In the genomic region with DNA sequence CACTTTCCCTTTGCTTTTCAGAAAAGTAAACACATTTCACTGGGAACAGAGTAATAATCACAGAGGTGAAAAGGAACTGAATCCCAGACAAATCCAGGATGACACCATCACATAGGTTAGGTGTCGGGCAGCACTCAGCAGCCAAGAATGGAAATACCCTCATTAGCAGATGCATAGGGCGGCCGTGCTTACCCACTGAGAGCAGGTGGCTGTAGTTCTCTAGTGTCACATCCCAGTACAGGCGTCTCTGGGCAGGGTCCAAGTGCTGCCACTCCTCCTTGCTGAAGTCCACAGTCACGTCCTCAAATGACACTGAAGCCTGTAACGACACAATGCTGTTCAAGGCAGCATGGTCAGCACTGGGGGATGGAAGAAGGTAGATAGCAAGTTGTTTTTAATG, we compare ENCODE assay signal across 21 cellular contexts. TPM values are rescaled to one million over a fixed set of nuclear protein-coding genes. Genes with fewer than 3 reads are reported as not detected.
DNase-seq lines count a peak whose midpoint lies in the region; ATAC-seq, FAIRE-seq and TF ChIP-seq lines count a peak whose summit lies in the region.
"Had no signal": no experiment of that assay in that cellular context is flagged by ENCODE, and none has a peak within 500 bp of the region (broad histone marks: within the 10 kb centered on the region; RNA-seq: fewer than 3 reads in every experiment).

No MANE protein-coding gene starts in this region.

- TF ChIP-seq POLR2A in A549 (IDR thresholded peaks at IDR 0.05; ENCODE audit: low read length), result no peak
- TF ChIP-seq POLR2A in heart left ventricle (IDR thresholded peaks at IDR 0.05), result no peak

- CTCF ChIA-PET in A549 (lab: Yijun Ruan, JAX), result no interaction called here
- CTCF ChIA-PET in HEK293 (lab: Yijun Ruan, JAX), result interaction anchor here (0.8 kb wide), 1 partner anchor 162 kb away, joined by 4 read pairs; no protein-coding TSS in a partner anchor

- POLR2A ChIA-PET in A549 (lab: Yijun Ruan, JAX) (no interaction called here), HEK293 (lab: Yijun Ruan, JAX) (no interaction called here)

- ATAC-seq in A549, result no peak
- peak; percentile 67 to 87 (median 80) for ATAC-seq in heart left ventricle
- no peak for ATAC-seq in HG02642 (IDR thresholded peaks at IDR 0.05; ENCODE audit: poor library complexity, unreplicated experiment)
- ATAC-seq in GM18873 (IDR thresholded peaks at IDR 0.05; ENCODE audit: low FRiP score, unreplicated experiment), result no peak

- H3K4me2 ChIP-seq in A549, result no peak overlapping the region
- H3K4me2 ChIP-seq: PC-9, SK-N-SH had no signal

- no peak for TF ChIP-seq EP300 in A549 (IDR thresholded peaks at IDR 0.05)

- H3K36me3 ChIP-seq in HEK293 (ENCODE audit: control insufficient read depth in 2 of 2, insufficient read depth in 1 of 2, low read length in 2 of 2), result peaks cover 0 to 33% of the 10 kb centered on the region in 2 experiments; a peak in 2 of 3 replicates
- H3K36me3 ChIP-seq in heart left ventricle, result peaks cover 0 to 44% (median 38%) of the 10 kb centered on the region in 9 donors
- H3K36me3 ChIP-seq: BE2C had no signal

- intact Hi-C loops in heart left ventricle (cut with DNase I), result no loop called here

- no peaks in the 10 kb centered on the region for H3K27me3 ChIP-seq in heart left ventricle
- H3K27me3 ChIP-seq: BE2C had no signal

- H3K4me3 ChIP-seq in A549 (no peak overlapping the region), HEK293 (ENCODE audit: low read depth, low read length) (no peak overlapping the region), heart left ventricle (no peak overlapping the region)
- H3K4me3 ChIP-seq: HAP-1, PC-9 had no signal

- H3K9me3 ChIP-seq in A549 (peaks cover 2% of the 10 kb centered on the region; the same call in 2 of the 3 replicates), HEK293 (ENCODE audit: control insufficient read depth, insufficient read depth, low read depth, low read length) (no peaks in the 10 kb centered on the region), heart left ventricle (peaks cover 0 to 4% (median 0%) of the 10 kb centered on the region in 12 donors)
- H3K9me3 ChIP-seq: BE2C, HAP-1, SK-N-SH had no signal

- no peak for DNase-seq in A549 (ENCODE audit: low read depth in 1 of 2, low spot score in 1 of 2)
- peak in 4 of 5 donors; percentile 10 to 50 (median 37) for DNase-seq in heart left ventricle
- peak; percentile 81 for DNase-seq in myocyte (ENCODE audit: low read depth)
- DNase-seq in AML-193 (lab: John Stamatoyannopoulos, UW), result no peak
- DNase-seq: BE2C, EL, Kasumi-1, NCI-H1417 treated with DMSO at 0.1 percent for 48 hours, NCI-H187, NCI-H510A, NCI-H748 treated with DMSO at 0.1 percent for 48 hours, PC-9, RPMI8226, SIG-M5, SK-N-SH had no signal

- FAIRE-seq in A549 (lab: Jason Lieb, UNC), result peak; percentile 46
- FAIRE-seq: A204.1, D721Med had no signal

- no peaks in the 10 kb centered on the region for H3K4me1 ChIP-seq in A549
- no peaks in the 10 kb centered on the region for H3K4me1 ChIP-seq in HEK293 (ENCODE audit: control insufficient read depth, insufficient read depth, low read length)
- H3K4me1 ChIP-seq in heart left ventricle, result no peaks in the 10 kb centered on the region
- H3K4me1 ChIP-seq: BE2C, HAP-1 had no signal

- no peak for TF ChIP-seq RAD21 in A549 (conservative IDR thresholded peaks at IDR 0.05 in 1 of 2, IDR thresholded peaks at IDR 0.05 in 1 of 2)

- TF ChIP-seq CTCF in A549 (IDR thresholded peaks at IDR 0.05), result no peak
- no peak for TF ChIP-seq CTCF in HEK293 (tag by site-specific recombination; IDR thresholded peaks at IDR 0.05)
- no peak for TF ChIP-seq CTCF in heart left ventricle (IDR thresholded peaks at IDR 0.05)

- H3K27ac ChIP-seq in A549 (no peak overlapping the region), HEK293 (ENCODE audit: extremely low read depth, low read depth, low read length) (no peak overlapping the region), heart left ventricle (no peak overlapping the region)
- H3K27ac ChIP-seq: PC-9 had no signal

- WGBS in A549 (ENCODE audit: missing lambda C conversion rate), result 88% methylated on average over 6 of the region's 6 CpGs
- WGBS in heart left ventricle, 4 donors, result 55 to 61% (median 56%) methylated on average over 6 of the region's 6 CpGs

TF ChIP-seq in A549, 52 proteins besides CTCF, POLR2A, EP300 and RAD21:
- TF ChIP-seq SMC3 (IDR thresholded peaks at IDR 0.05), result no peak
- TF ChIP-seq FOSL2 (IDR thresholded peaks at IDR 0.05), result no peak
- TF ChIP-seq FOSL2 (CRISPR knock-in tag; IDR thresholded peaks at IDR 0.05), result no peak
- TF ChIP-seq, protein P1, sequence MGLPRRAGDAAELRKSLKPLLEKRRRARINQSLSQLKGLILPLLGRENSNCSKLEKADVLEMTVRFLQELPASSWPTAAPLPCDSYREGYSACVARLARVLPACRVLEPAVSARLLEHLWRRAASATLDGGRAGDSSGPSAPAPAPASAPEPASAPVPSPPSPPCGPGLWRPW (IDR thresholded peaks at IDR 0.05), result no peak
- TF ChIP-seq PHF8 (IDR thresholded peaks at IDR 0.05; ENCODE audit: borderline replicate concordance, low read depth), result no peak
- TF ChIP-seq ZFP36 (IDR thresholded peaks at IDR 0.05; ENCODE audit: borderline replicate concordance, partially characterized antibody), result no peak

TF ChIP-seq in HEK293, 187 proteins besides CTCF, POLR2A, EP300 and RAD21:
- no peak for TF ChIP-seq ATF2 (tag by site-specific recombination; IDR thresholded peaks at IDR 0.05; ENCODE audit: low read depth)
- no peak for TF ChIP-seq KLF10 (tag by site-specific recombination; IDR thresholded peaks at IDR 0.05)
- TF ChIP-seq ZNF549 (tag by site-specific recombination; IDR thresholded peaks at IDR 0.05), result peak; percentile 78
- TF ChIP-seq, protein P2, sequence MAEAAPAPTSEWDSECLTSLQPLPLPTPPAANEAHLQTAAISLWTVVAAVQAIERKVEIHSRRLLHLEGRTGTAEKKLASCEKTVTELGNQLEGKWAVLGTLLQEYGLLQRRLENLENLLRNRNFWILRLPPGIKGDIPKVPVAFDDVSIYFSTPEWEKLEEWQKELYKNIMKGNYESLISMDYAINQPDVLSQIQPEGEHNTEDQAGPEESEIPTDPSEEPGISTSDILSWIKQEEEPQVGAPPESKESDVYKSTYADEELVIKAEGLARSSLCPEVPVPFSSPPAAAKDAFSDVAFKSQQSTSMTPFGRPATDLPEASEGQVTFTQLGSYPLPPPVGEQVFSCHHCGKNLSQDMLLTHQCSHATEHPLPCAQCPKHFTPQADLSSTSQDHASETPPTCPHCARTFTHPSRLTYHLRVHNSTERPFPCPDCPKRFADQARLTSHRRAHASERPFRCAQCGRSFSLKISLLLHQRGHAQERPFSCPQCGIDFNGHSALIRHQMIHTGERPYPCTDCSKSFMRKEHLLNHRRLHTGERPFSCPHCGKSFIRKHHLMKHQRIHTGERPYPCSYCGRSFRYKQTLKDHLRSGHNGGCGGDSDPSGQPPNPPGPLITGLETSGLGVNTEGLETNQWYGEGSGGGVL (tag by site-specific recombination; IDR thresholded peaks at IDR 0.05), result no peak
- TF ChIP-seq ZNF830 (tag by site-specific recombination; IDR thresholded peaks at IDR 0.05; ENCODE audit: low read depth), result no peak

RNA-seq across cellular contexts. Expression of gene ZNF41, which starts 26.9 kb away (rescaled TPM):
- polyA plus RNA-seq in A549 (2011; rRNA removed) (6.1 and 6.5 TPM in 2 replicates), A549 (2017; fragmentation: RNase III; extraction: RNeasy Plus Mini Kit Qiagen cat#74134 plus additional on column Dnase treatment) (3.5 to 3.8 TPM (median 3.6 TPM) in 3 replicates), heart left ventricle (1 to 10 TPM; 4.6 to 6.7 TPM)
- polyA plus RNA-seq in A549 (2012; cell fraction: cytosol; rRNA removed), result 1.4 and 2.0 TPM in 2 replicates
- 1.4 and 2.6 TPM in 2 replicates for polyA plus RNA-seq in A549 (2012; cell fraction: nucleus; rRNA removed)
- polyA minus RNA-seq in A549 (2011; rRNA and poly(A)+ RNA removed), result 4.8 and 4.9 TPM in 2 replicates
- total RNA-seq in heart left ventricle (10 to 100 TPM; 10.3 to 19.6 (median 13.1) TPM), myocyte (11.0 and 13.9 TPM in 2 replicates)
- polyA plus RNA-seq in myocyte (2012), result 3.7 TPM

Comparison
In these comparisons a context has a peak if more than half of its experiments do, and no peak if none do; other contexts are left out.
1. ATAC-seq: peak in heart left ventricle (4 of 4); none in A549 (0 of 2), HG02642 (single experiment) and GM18873 (single experiment).
2. DNase-seq: peak in heart left ventricle (4 of 5) and myocyte (single experiment); none in A549 (0 of 2) and AML-193 (0 of 2).